ENCODE assay signal across 1 cellular context in the genomic region with DNA sequence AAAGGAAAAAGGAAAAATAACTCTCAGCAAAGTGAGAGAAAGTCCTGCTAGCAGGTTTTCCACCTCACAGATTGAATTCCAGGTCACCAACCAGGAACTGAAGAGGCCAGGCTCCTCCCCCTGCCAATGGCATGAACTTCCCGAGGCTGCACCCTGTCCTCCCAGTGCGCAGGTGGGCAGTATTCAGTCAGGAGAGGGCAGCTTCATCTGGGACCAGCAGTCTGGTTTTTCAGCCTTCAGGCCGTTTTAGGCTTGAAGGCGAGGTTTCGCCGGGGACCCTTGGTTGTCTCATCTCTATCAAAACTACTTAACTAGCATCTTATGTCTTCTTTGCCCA.
TF ChIP-seq lines count a peak whose summit lies in the region.

No MANE protein-coding gene starts in this region.

TF ChIP-seq in GM23338, 12 proteins besides CTCF, POLR2A, EP300 and RAD21 (continued from another document):
- TF ChIP-seq, protein P1, sequence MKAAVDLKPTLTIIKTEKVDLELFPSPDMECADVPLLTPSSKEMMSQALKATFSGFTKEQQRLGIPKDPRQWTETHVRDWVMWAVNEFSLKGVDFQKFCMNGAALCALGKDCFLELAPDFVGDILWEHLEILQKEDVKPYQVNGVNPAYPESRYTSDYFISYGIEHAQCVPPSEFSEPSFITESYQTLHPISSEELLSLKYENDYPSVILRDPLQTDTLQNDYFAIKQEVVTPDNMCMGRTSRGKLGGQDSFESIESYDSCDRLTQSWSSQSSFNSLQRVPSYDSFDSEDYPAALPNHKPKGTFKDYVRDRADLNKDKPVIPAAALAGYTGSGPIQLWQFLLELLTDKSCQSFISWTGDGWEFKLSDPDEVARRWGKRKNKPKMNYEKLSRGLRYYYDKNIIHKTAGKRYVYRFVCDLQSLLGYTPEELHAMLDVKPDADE (IDR thresholded peaks at IDR 0.05): no peak
TF ChIP-seq in GM23338: peak in this region for 0.
